ENCODE assay signal across 8 cellular contexts in genomic region chr12:46523863-46524770, GRCh38.
DNase-seq lines count a peak whose midpoint lies in the region; ATAC-seq lines count a peak whose summit lies in the region.

No MANE protein-coding gene starts in this region.

- DNase-seq in stimulated activated CD4-positive, alpha-beta T cell treated with anti-CD3 and anti-CD28 coated beads, Interleukin-12 subunit alpha, Interleukin-12 subunit beta, amount 100 ng/mL, for 48 hours (ENCODE audit: low read depth in 2 of 3, low spot score in 1 of 3): peak in 2 of 3 donors; percentile 32 to 35
- DNase-seq in stimulated activated CD4-positive, alpha-beta T cell treated with anti-CD3 and anti-CD28 coated beads, Interleukin-12 subunit alpha, Interleukin-12 subunit beta, amount 100 ng/mL, for 4 hours: no peak
- peak; percentile 70 to 73 for DNase-seq in activated T-cell treated with anti-CD3 and anti-CD28 coated beads, Interleukin-2, amount 50 U/mL, for 48 hours
- DNase-seq in hepatic stellate cell (ENCODE audit: low spot score) (peak; percentile 78), NCI-H446 (lab: John Stamatoyannopoulos, UW) (no peak), NCI-H2107 treated with DMSO at 0.1 percent for 48 hours (lab: John Stamatoyannopoulos, UW; ENCODE audit: unreplicated experiment) (no peak)
- DNase-seq in stimulated activated CD8-positive, alpha-beta memory T cell treated with anti-CD3 and anti-CD28 coated beads, Interleukin-4, amount 100 ng/mL, for 24 hours (ENCODE audit: low read depth): peak; percentile 2

- no peak for ATAC-seq in GM21381 (IDR thresholded peaks at IDR 0.05; ENCODE audit: unreplicated experiment)

Comparison
In these comparisons a context has a peak if more than half of its experiments do, and no peak if none do; other contexts are left out.
1. DNase-seq: peak in stimulated activated CD4-positive, alpha-beta T cell treated with anti-CD3 and anti-CD28 coated beads, Interleukin-12 subunit alpha, Interleukin-12 subunit beta, amount 100 ng/mL, for 48 hours (2 of 3), activated T-cell treated with anti-CD3 and anti-CD28 coated beads, Interleukin-2, amount 50 U/mL, for 48 hours (2 of 2), hepatic stellate cell (single experiment) and stimulated activated CD8-positive, alpha-beta memory T cell treated with anti-CD3 and anti-CD28 coated beads, Interleukin-4, amount 100 ng/mL, for 24 hours (single experiment); none in stimulated activated CD4-positive, alpha-beta T cell treated with anti-CD3 and anti-CD28 coated beads, Interleukin-12 subunit alpha, Interleukin-12 subunit beta, amount 100 ng/mL, for 4 hours (single experiment), NCI-H446 (0 of 2) and NCI-H2107 treated with DMSO at 0.1 percent for 48 hours (single experiment).